Comparison of ENCODE assay signal across 8 cellular contexts in the genomic region with DNA sequence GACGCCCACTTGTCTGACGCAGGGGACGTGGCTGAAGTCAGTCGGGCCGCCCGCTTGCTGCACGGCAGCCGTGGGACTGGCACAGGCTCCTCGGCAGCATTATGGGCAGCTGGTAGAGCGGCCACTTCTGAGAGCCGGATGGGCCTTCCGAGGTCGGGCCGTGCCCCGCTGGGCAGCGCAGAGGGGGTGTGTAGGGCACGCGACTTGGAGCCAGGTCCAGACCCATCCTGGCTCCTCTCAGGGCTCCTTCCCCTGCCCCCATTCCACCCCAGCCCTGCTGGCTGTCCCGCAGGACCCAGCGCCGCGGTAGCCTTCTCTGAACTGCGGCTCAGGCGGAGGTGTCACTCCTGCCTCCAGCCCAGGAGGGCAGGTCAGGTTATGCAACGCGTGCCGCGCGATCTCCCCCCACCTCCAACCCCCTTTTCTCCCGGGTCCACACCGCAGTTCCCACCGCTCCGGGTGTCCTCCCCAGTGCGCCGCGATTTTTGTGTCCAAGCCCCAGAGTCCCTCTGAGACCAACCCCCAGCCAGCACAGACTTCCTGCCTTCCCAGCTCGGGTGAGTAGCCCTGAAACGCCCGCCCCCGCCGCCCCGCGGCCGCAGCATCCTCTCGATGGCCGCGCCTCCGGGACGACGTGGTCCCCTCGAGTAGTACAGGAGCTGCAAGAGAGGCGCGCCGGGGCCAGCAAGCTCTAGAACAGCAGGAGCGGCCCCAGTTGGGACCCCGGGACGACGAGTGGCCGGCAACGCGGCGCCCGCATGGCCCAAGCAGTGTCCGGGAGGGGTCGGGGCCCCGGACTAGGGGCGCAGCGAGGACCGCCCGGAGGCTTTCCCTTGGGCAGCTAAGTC. TPM values are rescaled to one million over a fixed set of nuclear protein-coding genes. Genes with fewer than 3 reads are reported as not detected.
A peak's percentile ranks its signal among the peaks of the same experiment; 100 is the strongest.
DNase-seq lines count a peak whose midpoint lies in the region; ATAC-seq and TF ChIP-seq lines count a peak whose summit lies in the region.

No MANE protein-coding gene starts in this region.

- H3K27ac ChIP-seq in AG04450 (ENCODE audit: low read depth, low read length) (peak overlapping the region; percentile 96), PC-3 (ENCODE audit: low read length) (peak overlapping the region; percentile 100), heart left ventricle (peak overlapping the region in 11 of 12 donors; percentile 11 to 89 (median 49))

- 0 to 2% (median 1%) methylated on average over 21 to 70 of the region's 70 CpGs for WGBS in heart left ventricle, 4 donors

- TF ChIP-seq CTCF in AG04450 (IDR thresholded peaks at IDR 0.05; ENCODE audit: low read depth, low read length) (peak; percentile 10; the same call in 1 of the 2 replicates), PC-3 (conservative IDR thresholded peaks at IDR 0.05; ENCODE audit: low read depth, low read length) (no peak), heart left ventricle (IDR thresholded peaks at IDR 0.05) (peak in 3 of 12 donors; percentile 8 to 19 (median 17))

- no peak for TF ChIP-seq POLR2A in heart left ventricle (IDR thresholded peaks at IDR 0.05)

- POLR2A ChIA-PET in AG04450 (lab: Yijun Ruan, JAX) = interaction anchor here (0.6 to 2.1 kb wide), 8 partner anchors 11 to 1461 kb away, joined by 3 to 15 read pairs (median 7); a partner anchor contains a TSS
- POLR2A ChIA-PET in PC-3 (lab: Charles Lee; ENCODE audit: unreplicated experiment) = interaction anchor here (0.6 to 1.6 kb wide), 8 partner anchors 41 to 1329 kb away, joined by 3 to 20 read pairs (median 4); a partner anchor contains a TSS

- H4K20me1 ChIP-seq in PC-3 (ENCODE audit: low read length) = no peaks in the 10 kb centered on the region

- H3K27me3 Mint-ChIP-seq in activated naive CD8-positive, alpha-beta T cell = peaks cover 20% of the 10 kb centered on the region

- peak overlapping the region; percentile 65 for H2AFZ ChIP-seq in PC-3 (ENCODE audit: low read length)

- ATAC-seq in GM18858 (IDR thresholded peaks at IDR 0.05; ENCODE audit: unreplicated experiment) (peak; percentile 91), HG03066 (IDR thresholded peaks at IDR 0.05; ENCODE audit: low read depth, unreplicated experiment) (peak; percentile 87), PC-3 (peak; percentile 25), heart left ventricle (peak; percentile 37 to 85 (median 80))

- H3K27me3 ChIP-seq in AG04450 (ENCODE audit: control insufficient read depth, insufficient read depth, low read length) (no peaks in the 10 kb centered on the region), PC-3 (ENCODE audit: low read length) (no peaks in the 10 kb centered on the region), heart left ventricle (peaks cover 0 to 23% (median 0%) of the 10 kb centered on the region in 9 donors)

- no peak overlapping the region for H3K27ac Mint-ChIP-seq in activated naive CD8-positive, alpha-beta T cell

- peaks cover 56% of the 10 kb centered on the region for H3K4me1 ChIP-seq in PC-3 (ENCODE audit: insufficient read depth, low read length)
- peaks cover 0 to 27% (median 11%) of the 10 kb centered on the region in 12 donors for H3K4me1 ChIP-seq in heart left ventricle

- H3K4me3 ChIP-seq in AG04450 (ENCODE audit: low read depth, low read length) (peak overlapping the region; percentile 77), PC-3 (ENCODE audit: low read length) (peak overlapping the region; percentile 80), heart left ventricle (peak overlapping the region; percentile 48 to 80 (median 63))

- H3K36me3 Mint-ChIP-seq in activated naive CD8-positive, alpha-beta T cell = no peaks in the 10 kb centered on the region

- H3K9me2 ChIP-seq in PC-3 (replicated peaks; ENCODE audit: low read length) = no peaks in the 10 kb centered on the region

- CTCF ChIA-PET in AG04450 (lab: Charles Lee) = interaction anchor here (0.5 to 3.0 kb wide), 5 partner anchors 12 to 1481 kb away, joined by 3 to 16 read pairs (median 5); no protein-coding TSS in a partner anchor
- CTCF ChIA-PET in PC-3 (lab: Charles Lee) = interaction anchor here (0.5 to 0.9 kb wide), 3 partner anchors 41 to 1230 kb away, joined by 3 to 6 read pairs (median 5); a partner anchor contains a TSS

- no peaks in the 10 kb centered on the region; the same call in 1 of the 2 replicates for H3K9me3 ChIP-seq in AG04450 (ENCODE audit: control insufficient read depth, insufficient read depth, low read length)
- H3K9me3 ChIP-seq in PC-3 (ENCODE audit: low read length) = no peaks in the 10 kb centered on the region
- H3K9me3 ChIP-seq in heart left ventricle = no peaks in the 10 kb centered on the region

- TSS peak; percentile 67 for BruUV-seq in PC-3 (replicated peaks; lab: Mats Ljungman, UMichigan)

- H3K79me2 ChIP-seq in PC-3 (ENCODE audit: low read length) = peaks cover 21% of the 10 kb centered on the region

- H3K4me2 ChIP-seq in PC-3 (ENCODE audit: low read length) = peak overlapping the region; percentile 93

- H3K36me3 ChIP-seq in PC-3 (ENCODE audit: low read depth, low read length) = peaks cover 12% of the 10 kb centered on the region
- H3K36me3 ChIP-seq in heart left ventricle = no peaks in the 10 kb centered on the region

- peaks cover 8% of the 10 kb centered on the region for H3F3A ChIP-seq in PC-3 (ENCODE audit: low read length, unreplicated experiment)

- peaks cover 18% of the 10 kb centered on the region for H3K4me1 Mint-ChIP-seq in activated naive CD8-positive, alpha-beta T cell (ENCODE audit: low read depth)

- no peak for DNase-seq in AG04450 (ENCODE audit: low read depth, low spot score)
- DNase-seq in PC-3 = peak; percentile 77
- DNase-seq in heart left ventricle = peak; percentile 60 to 84 (median 69)
- peak; percentile 91 for DNase-seq in posterior vena cava (ENCODE audit: low spot score)
- no peak for DNase-seq in medulla oblongata (ENCODE audit: extremely low spot score)

- peak overlapping the region; percentile 82 for H3K4me3 Mint-ChIP-seq in activated naive CD8-positive, alpha-beta T cell

- intact Hi-C loops in PC-3 (cut with micrococcal nuclease) = loop anchor here (1.0 kb wide), 1 partner anchor 41 kb away; no protein-coding TSS in a partner anchor
- intact Hi-C loops in heart left ventricle (cut with DNase I) = loop anchor here in 5 of 10 donors (5.0 kb wide), 3 partner anchors 34 to 44 kb away; a partner anchor contains a TSS
- intact Hi-C loops in posterior vena cava (cut with DNase I) = loop anchor here in 1 of 2 donors (2.0 kb wide), 1 partner anchor 39 kb away; no protein-coding TSS in a partner anchor

- H3K9ac ChIP-seq in PC-3 (ENCODE audit: low read length) = peak overlapping the region; percentile 97

- no peaks in the 10 kb centered on the region for H3K9me3 Mint-ChIP-seq in activated naive CD8-positive, alpha-beta T cell (ENCODE audit: low read depth)

RNA-seq across cellular contexts. Expression of a gene that starts 41.1 kb away (rescaled TPM):
- polyA plus RNA-seq in AG04450 (2011; rRNA removed) (13.7 and 15.6 TPM in 2 replicates), heart left ventricle (10 to 100 TPM in 1 of 2 donors, 1 to 10 TPM in 1; 9.9 to 13.9 TPM)
- polyA minus RNA-seq in AG04450 (2011; rRNA and poly(A)+ RNA removed) = 10.2 and 16.6 TPM in 2 replicates
- total RNA-seq in PC-3 (2014; rRNA removed) (23.1 and 33.6 TPM in 2 replicates), heart left ventricle (10 to 100 TPM; 15.3 to 33.6 (median 30.4) TPM), posterior vena cava (10 to 100 TPM; 21.2 to 24.0 TPM)

Comparison
In these comparisons a context has a peak if more than half of its experiments do, and no peak if none do; other contexts are left out.
1. DNase-seq: peak in PC-3 (single experiment), heart left ventricle (5 of 5) and posterior vena cava (single experiment); none in AG04450 (single experiment) and medulla oblongata (single experiment).
2. H3K27ac ChIP-seq: peak in every context shown above with its lines; median percentile 100 in PC-3; 96 in AG04450; 49 in heart left ventricle.
3. ATAC-seq: peak in every context shown above with its lines; median percentile 91 in GM18858; 87 in HG03066; 80 in heart left ventricle; 25 in PC-3.
4. Peak in every context shown above with its lines, with median percentiles within 50 percentile points of each other: H3K4me3 ChIP-seq.